ENCODE assay signal across 10 cellular contexts in genomic region chr22:19761500-19762314, GRCh38. TPM values are rescaled to one million over a fixed set of nuclear protein-coding genes. Genes with fewer than 3 reads are reported as not detected.
DNase-seq lines count a peak whose midpoint lies in the region; ATAC-seq and TF ChIP-seq lines count a peak whose summit lies in the region.
"Had no signal": no experiment of that assay in that cellular context is flagged by ENCODE, and none has a peak within 500 bp of the region (broad histone marks: within the 10 kb centered on the region; RNA-seq: fewer than 3 reads in every experiment).

No MANE protein-coding gene starts in this region.

- H3K27me3 ChIP-seq in CD4-positive, CD25-positive, alpha-beta regulatory T cell (ENCODE audit: control insufficient read depth, insufficient read depth, low read length), result peaks cover 4% of the 10 kb centered on the region

- H3K4me1 ChIP-seq in CD4-positive, CD25-positive, alpha-beta regulatory T cell (ENCODE audit: control insufficient read depth, insufficient read depth, low read length, poor library complexity, severe bottlenecking), result peaks cover 39% of the 10 kb centered on the region

- peaks cover 64% of the 10 kb centered on the region for H3K27me3 Mint-ChIP-seq in CD4-positive, CD25-positive, alpha-beta regulatory T cell
- H3K27me3 Mint-ChIP-seq in HFFc6 (ENCODE audit: insufficient read depth), result peaks cover 32% of the 10 kb centered on the region
- H3K27me3 Mint-ChIP-seq in natural killer cell treated with Interleukin-12 subunit alpha and Interleukin-12 subunit beta and Interleukin-15 and Interleukin-18, amount 100 ng/mL, for 72 hours, result peaks cover 27 to 32% of the 10 kb centered on the region in 2 donors

- H3K4me1 Mint-ChIP-seq in CD4-positive, CD25-positive, alpha-beta regulatory T cell, result peaks cover 5 to 39% (median 10%) of the 10 kb centered on the region in 4 donors
- peaks cover 12% of the 10 kb centered on the region for H3K4me1 Mint-ChIP-seq in HFFc6 (ENCODE audit: low read depth)
- H3K4me1 Mint-ChIP-seq in natural killer cell treated with Interleukin-12 subunit alpha and Interleukin-12 subunit beta and Interleukin-15 and Interleukin-18, amount 100 ng/mL, for 72 hours (ENCODE audit: low read depth in 2 of 2), result peaks cover 12 to 17% of the 10 kb centered on the region in 2 donors

- no peak for DNase-seq in CD4-positive, CD25-positive, alpha-beta regulatory T cell
- DNase-seq in HFFc6 (no peak), astrocyte of the hippocampus (ENCODE audit: low read depth, low spot score) (peak; percentile 26), COR-L47 (lab: John Stamatoyannopoulos, UW) (no peak)
- no peak for DNase-seq in natural killer cell treated with Interleukin-12 subunit alpha and Interleukin-12 subunit beta and Interleukin-15 and Interleukin-18, amount 100 ng/mL, for 72 hours (ENCODE audit: low spot score)
- no peak for DNase-seq in activated CD8-positive, alpha-beta memory T cell treated with anti-CD3 and anti-CD28 coated beads for 24 hours
- DNase-seq: NCI-H2227 treated with DMSO at 0.1 percent for 48 hours; stimulated activated naive CD4-positive, alpha-beta T cell treated with Interleukin-2 at 50 U/mL for 16 hours had no signal

- H3K36me3 ChIP-seq in CD4-positive, CD25-positive, alpha-beta regulatory T cell (ENCODE audit: control insufficient read depth, insufficient read depth, low read length), result no peaks in the 10 kb centered on the region

- no peak for TF ChIP-seq CTCF in HFFc6 (IDR thresholded peaks at IDR 0.05)

- no peak for ATAC-seq in CD4-positive, CD25-positive, alpha-beta regulatory T cell (ENCODE audit: low read depth in 2 of 2)
- ATAC-seq in natural killer cell treated with Interleukin-12 subunit alpha and Interleukin-12 subunit beta and Interleukin-15 and Interleukin-18, amount 100 ng/mL, for 72 hours, result no peak
- ATAC-seq in GM21529 (IDR thresholded peaks at IDR 0.05; ENCODE audit: unreplicated experiment) (no peak), HG03565 (IDR thresholded peaks at IDR 0.05; ENCODE audit: unreplicated experiment) (no peak)

- no peak overlapping the region for H3K27ac Mint-ChIP-seq in CD4-positive, CD25-positive, alpha-beta regulatory T cell
- no peak overlapping the region for H3K27ac Mint-ChIP-seq in HFFc6
- H3K27ac Mint-ChIP-seq in natural killer cell treated with Interleukin-12 subunit alpha and Interleukin-12 subunit beta and Interleukin-15 and Interleukin-18, amount 100 ng/mL, for 72 hours, result no peak overlapping the region

- peaks cover 0 to 3% (median 0%) of the 10 kb centered on the region in 7 donors for H3K9me3 Mint-ChIP-seq in CD4-positive, CD25-positive, alpha-beta regulatory T cell
- H3K9me3 Mint-ChIP-seq in HFFc6, result no peaks in the 10 kb centered on the region
- H3K9me3 Mint-ChIP-seq in natural killer cell treated with Interleukin-12 subunit alpha and Interleukin-12 subunit beta and Interleukin-15 and Interleukin-18, amount 100 ng/mL, for 72 hours, result no peaks in the 10 kb centered on the region

- H3K4me3 Mint-ChIP-seq in CD4-positive, CD25-positive, alpha-beta regulatory T cell, result peak overlapping the region; percentile 72 to 82 (median 74)
- peak overlapping the region; percentile 53; the same call in 1 of the 2 replicates for H3K4me3 Mint-ChIP-seq in HFFc6
- H3K4me3 Mint-ChIP-seq in natural killer cell treated with Interleukin-12 subunit alpha and Interleukin-12 subunit beta and Interleukin-15 and Interleukin-18, amount 100 ng/mL, for 72 hours, result peak overlapping the region; percentile 20

- no peak overlapping the region for H3K27ac ChIP-seq in CD4-positive, CD25-positive, alpha-beta regulatory T cell (ENCODE audit: insufficient read depth, low read length, poor library complexity, severe bottlenecking)

- no peaks in the 10 kb centered on the region for H3K36me3 Mint-ChIP-seq in CD4-positive, CD25-positive, alpha-beta regulatory T cell
- no peaks in the 10 kb centered on the region; the same call in 1 of the 2 replicates for H3K36me3 Mint-ChIP-seq in HFFc6 (ENCODE audit: low read depth)
- peaks cover 9% of the 10 kb centered on the region for H3K36me3 Mint-ChIP-seq in natural killer cell treated with Interleukin-12 subunit alpha and Interleukin-12 subunit beta and Interleukin-15 and Interleukin-18, amount 100 ng/mL, for 72 hours

- no peak overlapping the region for H3K4me3 ChIP-seq in CD4-positive, CD25-positive, alpha-beta regulatory T cell (ENCODE audit: low read depth, low read length)

- no peaks in the 10 kb centered on the region for H3K9me3 ChIP-seq in CD4-positive, CD25-positive, alpha-beta regulatory T cell (ENCODE audit: control insufficient read depth in 2 of 2, low read length in 2 of 2)

RNA-seq across cellular contexts. Expression of gene TBX1, which starts 1.1 kb away (rescaled TPM):
- total RNA-seq in CD4-positive, CD25-positive, alpha-beta regulatory T cell, result not detected
- not detected for polyA plus RNA-seq in CD4-positive, CD25-positive, alpha-beta regulatory T cell
- 1 to 10 TPM in 1 of 6 experiments, under 1 TPM in 4, not detected in 1; 0.14 to 1.1 (median 0.73) TPM for total RNA-seq in HFFc6 (2021; fragmentation: NEBNext Ultra II Directional; extraction: Animal tissue kit (Norgen Biotek cat#: 25700))
- 1 to 10 TPM; 1.1 to 2.9 TPM for total RNA-seq in natural killer cell treated with Interleukin-12 subunit alpha and Interleukin-12 subunit beta and Interleukin-15 and Interleukin-18, amount 100 ng/mL, for 72 hours

RNA-seq across cellular contexts. Expression of gene GP1BB, which starts 38.4 kb away (rescaled TPM):
- 6.4 TPM for total RNA-seq in CD4-positive, CD25-positive, alpha-beta regulatory T cell
- polyA plus RNA-seq in CD4-positive, CD25-positive, alpha-beta regulatory T cell, result not detected
- 1 to 10 TPM in 1 of 6 experiments, under 1 TPM in 2, not detected in 3; 0.27 to 1.1 (median 0.41) TPM for total RNA-seq in HFFc6 (2021; fragmentation: NEBNext Ultra II Directional; extraction: Animal tissue kit (Norgen Biotek cat#: 25700))
- not detected for total RNA-seq in natural killer cell treated with Interleukin-12 subunit alpha and Interleukin-12 subunit beta and Interleukin-15 and Interleukin-18, amount 100 ng/mL, for 72 hours

RNA-seq across cellular contexts. Expression of gene SEPTIN5, which starts 47.4 kb away (rescaled TPM):
- total RNA-seq in CD4-positive, CD25-positive, alpha-beta regulatory T cell, result 5.2 TPM
- not detected for polyA plus RNA-seq in CD4-positive, CD25-positive, alpha-beta regulatory T cell
- total RNA-seq in HFFc6 (2021; fragmentation: NEBNext Ultra II Directional; extraction: Animal tissue kit (Norgen Biotek cat#: 25700)), result 10 to 100 TPM in 2 of 6 experiments, 1 to 10 TPM in 4; 4.9 to 13.7 (median 6.5) TPM
- not detected for total RNA-seq in natural killer cell treated with Interleukin-12 subunit alpha and Interleukin-12 subunit beta and Interleukin-15 and Interleukin-18, amount 100 ng/mL, for 72 hours

Comparison
In these comparisons a context has a peak if more than half of its experiments do, and no peak if none do; other contexts are left out.
1. H3K4me3 Mint-ChIP-seq: peak in every context shown above with its lines; median percentile 74 in CD4-positive, CD25-positive, alpha-beta regulatory T cell; 53 in HFFc6; 20 in natural killer cell treated with Interleukin-12 subunit alpha and Interleukin-12 subunit beta and Interleukin-15 and Interleukin-18, amount 100 ng/mL, for 72 hours.